ENCODE assay signal across 11 cellular contexts in the genomic region with DNA sequence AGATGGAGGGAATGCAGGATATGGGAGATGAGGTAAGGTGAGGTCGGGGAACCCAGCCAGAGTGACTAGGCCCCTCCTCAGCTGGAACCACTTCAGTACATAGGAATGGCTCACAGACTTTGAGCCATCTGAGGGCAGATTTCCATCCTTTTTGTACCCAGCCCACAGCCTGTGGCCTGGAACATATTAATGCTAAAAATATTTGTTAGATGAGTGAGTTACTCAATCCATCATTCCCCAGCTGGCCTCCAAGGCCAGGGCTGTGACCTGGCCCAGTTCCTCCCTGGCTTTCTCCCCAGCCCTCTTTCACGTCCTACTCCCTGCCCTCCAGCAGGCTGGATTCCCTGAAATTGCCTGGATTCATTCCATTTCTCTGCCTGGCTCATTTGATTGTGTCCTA. TPM values are rescaled to one million over a fixed set of nuclear protein-coding genes. Genes with fewer than 3 reads are reported as not detected.
A peak's percentile ranks its signal among the peaks of the same experiment; 100 is the strongest.
DNase-seq lines count a peak whose midpoint lies in the region; ATAC-seq, FAIRE-seq and TF ChIP-seq lines count a peak whose summit lies in the region.
"Had no signal": no experiment of that assay in that cellular context is flagged by ENCODE, and none has a peak within 500 bp of the region (broad histone marks: within the 10 kb centered on the region; RNA-seq: fewer than 3 reads in every experiment).

No MANE protein-coding gene starts in this region.

- H3K36me3 ChIP-seq in testis (ENCODE audit: low read depth, missing control alignments) = no peaks in the 10 kb centered on the region

- 31 to 53% methylated on average over 2 of the region's 2 CpGs for WGBS in testis, 2 donors

- H3K9me3 ChIP-seq in testis = no peaks in the 10 kb centered on the region

- H3K4me3 Mint-ChIP-seq in mesothelial cell of epicardium = no peak overlapping the region
- H3K4me3 Mint-ChIP-seq: activated CD4-positive, alpha-beta T cell treated with anti-CD3 and anti-CD28 coated beads for 36 hours had no signal

- H3K4me1 Mint-ChIP-seq in mesothelial cell of epicardium = peaks cover 31% of the 10 kb centered on the region

- H3K4me3 ChIP-seq in testis = no peak overlapping the region
- H3K4me3 ChIP-seq: GM12878 had no signal

- DNase-seq in HTR-8/SVneo (ENCODE audit: insufficient read length, low spot score) (peak; percentile 35), cerebellar cortex (ENCODE audit: low spot score) (peak; percentile 98), left colon (peak in 1 of 2 donors; percentile 58), testis (peak; percentile 82), mesothelial cell of epicardium (ENCODE audit: low spot score in 2 of 2, unreplicated experiment in 2 of 2) (no peak)
- DNase-seq: effector CD4-positive, alpha-beta T cell had no signal

- ATAC-seq in left colon = peak; percentile 16
- no peak for ATAC-seq in HG03097 (IDR thresholded peaks at IDR 0.05; ENCODE audit: low FRiP score, unreplicated experiment)
- no peak for ATAC-seq in HG03196 (IDR thresholded peaks at IDR 0.05; ENCODE audit: unreplicated experiment)
- ATAC-seq in HG03039 (IDR thresholded peaks at IDR 0.05; ENCODE audit: unreplicated experiment) = no peak
- ATAC-seq: GM12878 had no signal

- peaks cover 11% of the 10 kb centered on the region for H3K27me3 Mint-ChIP-seq in mesothelial cell of epicardium (ENCODE audit: low read depth)
- H3K27me3 Mint-ChIP-seq: activated CD4-positive, alpha-beta T cell treated with anti-CD3 and anti-CD28 coated beads for 36 hours had no signal

- H3K9me3 Mint-ChIP-seq in mesothelial cell of epicardium = no peaks in the 10 kb centered on the region

- peaks cover 23% of the 10 kb centered on the region for H3K4me1 ChIP-seq in testis

- no peak for TF ChIP-seq POLR2A in testis (IDR thresholded peaks at IDR 0.05)

- intact Hi-C loops in left colon (cut with DNase I, micrococcal nuclease) (loop anchor here in 1 of 2 donors (5.0 kb wide), 1 partner anchor 142 kb away; no protein-coding TSS in a partner anchor), testis (cut with DNase I; ENCODE audit: low total_unique reads) (no loop called here)

- peak; percentile 20 for FAIRE-seq in HTR-8/SVneo (lab: Jason Lieb, UNC)
- FAIRE-seq: GM12878 had no signal

- no peak for TF ChIP-seq CTCF in testis (IDR thresholded peaks at IDR 0.05)
- no peak for TF ChIP-seq CTCF in mesothelial cell of epicardium (IDR thresholded peaks at IDR 0.05; ENCODE audit: unreplicated experiment)

- no peaks in the 10 kb centered on the region for H3K27me3 ChIP-seq in testis

- no peaks in the 10 kb centered on the region for H3K36me3 Mint-ChIP-seq in mesothelial cell of epicardium

- peak overlapping the region in 1 of 2 donors; percentile 39 for H3K27ac ChIP-seq in testis

- H3K27ac Mint-ChIP-seq in mesothelial cell of epicardium = no peak overlapping the region
- H3K27ac Mint-ChIP-seq: activated CD4-positive, alpha-beta T cell treated with anti-CD3 and anti-CD28 coated beads for 36 hours had no signal

RNA-seq across cellular contexts. Expression of gene PRDM11, which starts 57.2 kb away (rescaled TPM):
- 1 to 10 TPM; 6.6 to 9.7 TPM for total RNA-seq in left colon
- 10 to 100 TPM; 13.6 to 15.9 TPM for total RNA-seq in testis
- 6.4 TPM for polyA plus RNA-seq in testis (ENCODE audit: insufficient read depth, low read depth, low replicate concordance)
- 56.9 to 60.9 TPM (median 60.2 TPM) in 3 replicates for total RNA-seq in mesothelial cell of epicardium

Comparison
In these comparisons a context has a peak if more than half of its experiments do, and no peak if none do; other contexts are left out.
1. DNase-seq: peak in HTR-8/SVneo (single experiment), cerebellar cortex (single experiment) and testis (single experiment); none in mesothelial cell of epicardium (0 of 2).